ENCODE assay signal across 9 cellular contexts in genomic region chr13:111636271-111636670, GRCh38.
"Had no signal": no experiment of that assay in that cellular context is flagged by ENCODE, and none has a peak within 500 bp of the region (broad histone marks: within the 10 kb centered on the region; RNA-seq: fewer than 3 reads in every experiment).

No MANE protein-coding gene starts in this region.

- H3K4me1 ChIP-seq: HAP-1 had no signal

- H3K9me3 ChIP-seq: HAP-1 had no signal

- H3K36me3 ChIP-seq: HAP-1 had no signal

- H3K9ac ChIP-seq: GM23248 had no signal

- H2AFZ ChIP-seq: GM23248 had no signal

- H3K27ac Mint-ChIP-seq: HFFc6, IgD-negative memory B cell had no signal

- H3K27ac ChIP-seq: GM23248, HL-60 had no signal

- H3K4me3 ChIP-seq: GM23248, HAP-1 had no signal

- ATAC-seq: HCT116, HepG2 had no signal

- H3K36me3 Mint-ChIP-seq: IgD-negative memory B cell had no signal

- H3K27me3 Mint-ChIP-seq: IgD-negative memory B cell had no signal

- H3K4me3 Mint-ChIP-seq: HFFc6, IgD-negative memory B cell had no signal

- H3K4me1 Mint-ChIP-seq: IgD-negative memory B cell had no signal

- DNase-seq: GM23248, GOT3, HFFc6, KG1 had no signal
